Comparison of ENCODE assay signal across 8 cellular contexts in the genomic region with DNA sequence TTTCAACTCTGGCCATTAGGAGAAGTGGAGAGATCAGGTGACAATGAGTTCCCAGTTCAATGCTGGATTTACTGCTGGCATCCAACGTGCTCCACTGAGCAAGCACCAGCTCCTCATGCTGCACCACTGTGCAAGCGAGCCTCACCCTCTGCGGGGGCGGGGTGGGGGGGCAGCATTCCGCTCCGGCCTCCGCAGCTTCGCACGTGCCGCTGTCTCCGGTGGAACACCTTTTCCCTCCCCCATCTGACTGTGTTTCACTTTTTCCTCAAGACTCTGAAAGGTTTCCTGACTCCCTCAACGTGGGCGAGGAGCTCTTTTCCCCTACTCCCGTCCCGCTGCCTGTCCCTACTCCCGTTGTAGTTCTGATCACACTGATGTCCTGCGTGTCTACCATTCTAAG. TPM values are rescaled to one million over a fixed set of nuclear protein-coding genes. Genes with fewer than 3 reads are reported as not detected.
DNase-seq lines count a peak whose midpoint lies in the region; ATAC-seq and TF ChIP-seq lines count a peak whose summit lies in the region.

No MANE protein-coding gene starts in this region.

- intact Hi-C loops in esophagus squamous epithelium (cut with DNase I) = loop anchor here (10.0 kb wide), 1 partner anchor 259 kb away; no protein-coding TSS in a partner anchor
- intact Hi-C loops in activated T-helper 2 cell treated with anti-CD3 and anti-CD28 coated beads, Interferon-gamma antibody, Interleukin-2, Interleukin-4, amounts not matched to agents 10 μg/mL and 5 μg/mL and 100 μg/mL, durations not matched to agents 14 hours and 24 hours and 36 hours (cut with micrococcal nuclease) = no loop called here

- peak overlapping the region; percentile 93 for H3K4me2 ChIP-seq in OCI-LY3 (ENCODE audit: low read length)

- ATAC-seq in GM18870 (IDR thresholded peaks at IDR 0.05; ENCODE audit: unreplicated experiment) = no peak

- 0 out of 2 replicates have a peak overlapping the region, but pooled peaks have one; percentile 19 for H2AFZ ChIP-seq in OCI-LY3 (ENCODE audit: low read depth, low read length)

- peaks cover 25% of the 10 kb centered on the region for H3K4me1 Mint-ChIP-seq in progenitor cell of endocrine pancreas (ENCODE audit: low read depth)
- peaks cover 11% of the 10 kb centered on the region for H3K4me1 Mint-ChIP-seq in activated T-helper 2 cell treated with anti-CD3 and anti-CD28 coated beads, Interferon-gamma antibody, Interleukin-2, Interleukin-4, amounts not matched to agents 10 μg/mL and 5 μg/mL and 100 μg/mL, durations not matched to agents 14 hours and 24 hours and 36 hours (ENCODE audit: low read depth)

- no peak for TF ChIP-seq CTCF in OCI-LY3 (IDR thresholded peaks at IDR 0.05; ENCODE audit: low read depth, low read length)
- TF ChIP-seq CTCF in esophagus squamous epithelium (IDR thresholded peaks at IDR 0.05) = no peak
- no peak for TF ChIP-seq CTCF in progenitor cell of endocrine pancreas (IDR thresholded peaks at IDR 0.05; ENCODE audit: unreplicated experiment)

- H4K20me1 ChIP-seq in OCI-LY3 (ENCODE audit: insufficient read depth, low read length) = peaks cover 18% of the 10 kb centered on the region

- H3K9me3 Mint-ChIP-seq in progenitor cell of endocrine pancreas (ENCODE audit: low read depth) = no peaks in the 10 kb centered on the region
- H3K9me3 Mint-ChIP-seq in activated T-helper 2 cell treated with anti-CD3 and anti-CD28 coated beads, Interferon-gamma antibody, Interleukin-2, Interleukin-4, amounts not matched to agents 10 μg/mL and 5 μg/mL and 100 μg/mL, durations not matched to agents 14 hours and 24 hours and 36 hours = no peaks in the 10 kb centered on the region

- H3K4me1 ChIP-seq in OCI-LY3 (ENCODE audit: low read length) (peaks cover 45% of the 10 kb centered on the region), esophagus squamous epithelium (peaks cover 23 to 80% (median 25%) of the 10 kb centered on the region in 3 donors)

- H3K4me3 Mint-ChIP-seq in progenitor cell of endocrine pancreas (ENCODE audit: low read depth) = peak overlapping the region; percentile 77
- no peak overlapping the region for H3K4me3 Mint-ChIP-seq in activated T-helper 2 cell treated with anti-CD3 and anti-CD28 coated beads, Interferon-gamma antibody, Interleukin-2, Interleukin-4, amounts not matched to agents 10 μg/mL and 5 μg/mL and 100 μg/mL, durations not matched to agents 14 hours and 24 hours and 36 hours (ENCODE audit: low read depth)

- no peaks in the 10 kb centered on the region for H3K27me3 Mint-ChIP-seq in progenitor cell of endocrine pancreas
- peaks cover 12% of the 10 kb centered on the region for H3K27me3 Mint-ChIP-seq in activated T-helper 2 cell treated with anti-CD3 and anti-CD28 coated beads, Interferon-gamma antibody, Interleukin-2, Interleukin-4, amounts not matched to agents 10 μg/mL and 5 μg/mL and 100 μg/mL, durations not matched to agents 14 hours and 24 hours and 36 hours (ENCODE audit: low read depth)

- DNase-seq in DMS53 (lab: John Stamatoyannopoulos, UW) (peak; percentile 71), esophagus squamous epithelium (lab: John Stamatoyannopoulos, UW) (no peak), progenitor cell of endocrine pancreas (ENCODE audit: low spot score, unreplicated experiment) (no peak), A172 (ENCODE audit: low spot score) (no peak), NCI-H128 (lab: John Stamatoyannopoulos, UW; ENCODE audit: unreplicated experiment) (no peak)
- no peak for DNase-seq in activated T-helper 2 cell treated with anti-CD3 and anti-CD28 coated beads, Interferon-gamma antibody, Interleukin-2, Interleukin-4, amounts not matched to agents 10 μg/mL and 5 μg/mL and 100 μg/mL, durations not matched to agents 14 hours and 24 hours and 36 hours (ENCODE audit: low spot score)

- H3K4me3 ChIP-seq in OCI-LY3 (ENCODE audit: low read length) (peak overlapping the region; percentile 80), esophagus squamous epithelium (peak overlapping the region; percentile 55 to 77 (median 66))

- TF ChIP-seq POLR2A in esophagus squamous epithelium (IDR thresholded peaks at IDR 0.05) = no peak

- H3K27me3 ChIP-seq in OCI-LY3 (ENCODE audit: low read depth, low read length) = no peaks in the 10 kb centered on the region
- H3K27me3 ChIP-seq in esophagus squamous epithelium = peaks cover 0 to 9% (median 0%) of the 10 kb centered on the region in 4 donors

- WGBS in esophagus squamous epithelium, 2 donors = 21 to 34% methylated on average over 16 to 17 of the region's 17 CpGs

- no peaks in the 10 kb centered on the region for H3K36me3 Mint-ChIP-seq in progenitor cell of endocrine pancreas (ENCODE audit: insufficient read depth)
- H3K36me3 Mint-ChIP-seq in activated T-helper 2 cell treated with anti-CD3 and anti-CD28 coated beads, Interferon-gamma antibody, Interleukin-2, Interleukin-4, amounts not matched to agents 10 μg/mL and 5 μg/mL and 100 μg/mL, durations not matched to agents 14 hours and 24 hours and 36 hours (ENCODE audit: low read depth) = no peaks in the 10 kb centered on the region

- no peak overlapping the region for H3K27ac ChIP-seq in OCI-LY3 (ENCODE audit: low read length)
- peak overlapping the region; percentile 84 to 93 (median 92) for H3K27ac ChIP-seq in esophagus squamous epithelium

- H3K36me3 ChIP-seq in OCI-LY3 (replicated peaks; ENCODE audit: low read depth, low read length) = peaks cover 9% of the 10 kb centered on the region
- peaks cover 0 to 20% (median 0%) of the 10 kb centered on the region in 3 donors for H3K36me3 ChIP-seq in esophagus squamous epithelium

- peak overlapping the region; percentile 66 for H3K9ac ChIP-seq in OCI-LY3 (ENCODE audit: low read length)

- H3K79me2 ChIP-seq in OCI-LY3 (ENCODE audit: low read length) = no peaks in the 10 kb centered on the region

- no peaks in the 10 kb centered on the region for H3K9me3 ChIP-seq in OCI-LY3 (ENCODE audit: insufficient read depth, low read length)
- no peaks in the 10 kb centered on the region for H3K9me3 ChIP-seq in esophagus squamous epithelium

- peak overlapping the region; percentile 56 for H3K27ac Mint-ChIP-seq in progenitor cell of endocrine pancreas
- H3K27ac Mint-ChIP-seq in activated T-helper 2 cell treated with anti-CD3 and anti-CD28 coated beads, Interferon-gamma antibody, Interleukin-2, Interleukin-4, amounts not matched to agents 10 μg/mL and 5 μg/mL and 100 μg/mL, durations not matched to agents 14 hours and 24 hours and 36 hours = no peak overlapping the region

RNA-seq across cellular contexts. Expression of gene RHOD, which starts 0.8 kb away (rescaled TPM):
- total RNA-seq in esophagus squamous epithelium (100 to 1,000 TPM; 122 to 219 (median 169) TPM), progenitor cell of endocrine pancreas (16.4 and 20.6 TPM in 2 replicates)
- total RNA-seq in A172 (2014; rRNA removed; shearing (Covaris generic)) = 14.6 and 22.8 TPM in 2 replicates
- 0.30 and 0.39 TPM in 2 replicates for total RNA-seq in activated T-helper 2 cell treated with anti-CD3 and anti-CD28 coated beads, Interferon-gamma antibody, Interleukin-2, Interleukin-4, amounts not matched to agents 10 μg/mL and 5 μg/mL and 100 μg/mL, durations not matched to agents 14 hours and 24 hours and 36 hours

RNA-seq across cellular contexts. Expression of gene SYT12, which starts 32.9 kb away (rescaled TPM):
- total RNA-seq in esophagus squamous epithelium = 1 to 10 TPM in 2 of 4 donors, under 1 TPM in 2; 0.76 to 1.7 (median 0.99) TPM
- 0.20 and 0.22 TPM in 2 replicates for total RNA-seq in progenitor cell of endocrine pancreas
- not detected in 2 replicates for total RNA-seq in A172 (2014; rRNA removed; shearing (Covaris generic))
- not detected in 2 replicates for total RNA-seq in activated T-helper 2 cell treated with anti-CD3 and anti-CD28 coated beads, Interferon-gamma antibody, Interleukin-2, Interleukin-4, amounts not matched to agents 10 μg/mL and 5 μg/mL and 100 μg/mL, durations not matched to agents 14 hours and 24 hours and 36 hours

Comparison
In these comparisons a context has a peak if more than half of its experiments do, and no peak if none do; other contexts are left out.
1. RNA of gene RHOD, which starts 0.8 kb away (total RNA-seq): 122 to 219 TPM in esophagus squamous epithelium, 16.4 to 20.6 TPM in progenitor cell of endocrine pancreas and 14.6 to 22.8 TPM in A172; 0.30 to 0.39 TPM in activated T-helper 2 cell treated with anti-CD3 and anti-CD28 coated beads, Interferon-gamma antibody, Interleukin-2, Interleukin-4, amounts not matched to agents 10 μg/mL and 5 μg/mL and 100 μg/mL, durations not matched to agents 14 hours and 24 hours and 36 hours; every median in the first group is over 10 times any median in the second.